ENCODE assay signal across 8 cellular contexts in the genomic region with DNA sequence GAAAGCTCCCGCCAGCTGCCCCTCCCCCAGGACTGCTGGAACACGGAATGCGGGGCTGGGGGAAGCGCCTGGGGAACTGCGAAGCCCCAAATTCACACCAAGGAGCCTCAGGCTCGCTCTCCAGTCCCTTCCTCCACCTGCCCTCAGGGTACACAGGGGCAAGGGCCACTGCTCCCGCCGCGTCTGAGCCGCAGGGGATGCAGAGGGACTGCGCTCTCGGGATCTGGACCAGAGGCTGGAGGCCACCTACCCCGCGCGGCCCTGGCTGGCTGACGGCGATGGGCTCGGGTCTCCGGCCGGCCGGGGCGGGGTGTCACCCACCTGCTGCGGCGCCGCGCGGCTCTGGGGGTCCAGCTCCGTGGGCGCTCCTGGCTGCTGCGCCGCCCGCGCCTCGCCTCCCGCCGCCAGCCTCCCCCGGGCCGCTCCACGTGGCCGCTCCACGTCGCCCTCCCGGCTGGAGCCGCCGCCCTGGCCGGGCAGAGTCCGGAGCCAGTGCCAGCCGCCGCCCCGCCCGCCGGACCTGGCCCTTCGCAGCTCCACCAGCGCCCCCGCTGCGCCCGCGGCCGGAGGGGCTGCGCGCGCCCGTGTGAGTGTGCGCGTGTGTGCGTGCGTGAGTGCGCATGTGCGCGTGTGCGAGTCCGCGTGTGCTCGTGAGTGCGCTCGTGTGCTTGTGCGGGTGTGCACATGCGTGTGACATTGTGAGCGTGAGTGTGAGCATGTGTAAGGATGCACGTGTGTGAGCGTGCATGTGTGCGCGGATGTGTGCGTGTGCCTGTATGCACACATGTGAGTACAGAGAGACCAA. TPM values are rescaled to one million over a fixed set of nuclear protein-coding genes. Genes with fewer than 3 reads are reported as not detected.
A peak's percentile ranks its signal among the peaks of the same experiment; 100 is the strongest.
DNase-seq lines count a peak whose midpoint lies in the region; ATAC-seq lines count a peak whose summit lies in the region.

A gene with protein sequence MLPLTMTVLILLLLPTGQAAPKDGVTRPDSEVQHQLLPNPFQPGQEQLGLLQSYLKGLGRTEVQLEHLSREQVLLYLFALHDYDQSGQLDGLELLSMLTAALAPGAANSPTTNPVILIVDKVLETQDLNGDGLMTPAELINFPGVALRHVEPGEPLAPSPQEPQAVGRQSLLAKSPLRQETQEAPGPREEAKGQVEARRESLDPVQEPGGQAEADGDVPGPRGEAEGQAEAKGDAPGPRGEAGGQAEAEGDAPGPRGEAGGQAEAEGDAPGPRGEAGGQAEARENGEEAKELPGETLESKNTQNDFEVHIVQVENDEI (minus strand): TSS at position 604 of the 805 bp plus-strand sequence. CDS start 14,762 bp downstream, outside the sequence.

- 3 to 4% methylated on average over 51 to 84 of the region's 84 CpGs for WGBS in esophagus, 2 donors

- H3K4me1 ChIP-seq in esophagus (ENCODE audit: control insufficient read depth in 2 of 2, insufficient read depth in 2 of 2, low read length in 1 of 2), result peaks cover 7 to 8% of the 10 kb centered on the region in 2 donors

- peak within 1 kb of the TSS; percentile 44 to 56 for H3K4me3 ChIP-seq in esophagus (ENCODE audit: low read depth in 1 of 2, low read length in 2 of 2)

- no peak within 1 kb of the TSS for H3K27ac ChIP-seq in esophagus (ENCODE audit: low read depth in 2 of 2, low read length in 1 of 2)

- ATAC-seq in GM21423 (IDR thresholded peaks at IDR 0.05; ENCODE audit: unreplicated experiment) (no peak), HG02970 (IDR thresholded peaks at IDR 0.05; ENCODE audit: low FRiP score, unreplicated experiment) (no peak)

- H3K36me3 ChIP-seq in esophagus (ENCODE audit: control insufficient read depth in 2 of 2, insufficient read depth in 2 of 2, low read length in 1 of 2), result no peaks in the 10 kb centered on the region

- peak; percentile 12 for DNase-seq in activated T-cell treated with anti-CD3 and anti-CD28 coated beads for 48 hours (ENCODE audit: low read depth)
- no peak for DNase-seq in activated T-cell treated with anti-CD3 and anti-CD28 coated beads for 4 hours
- DNase-seq in SW480 (ENCODE audit: low spot score), result peak; percentile 59
- DNase-seq in occipital lobe (lab: John Stamatoyannopoulos, UW), result no peak
- DNase-seq in NCI-H446 treated with DMSO at 0.1 percent for 48 hours (lab: John Stamatoyannopoulos, UW), result no peak

- H3K9me3 ChIP-seq in esophagus (ENCODE audit: control insufficient read depth in 2 of 2, insufficient read depth in 1 of 2, low read depth in 1 of 2, low read length in 1 of 2), result no peaks in the 10 kb centered on the region

- no peaks in the 10 kb centered on the region for H3K27me3 ChIP-seq in esophagus (ENCODE audit: control insufficient read depth in 1 of 2, insufficient read depth in 2 of 2, low read length in 2 of 2)

RNA-seq across cellular contexts. Expression of the gene that starts here (rescaled TPM):
- 1 to 10 TPM; 2.4 to 3.4 TPM for polyA plus RNA-seq in esophagus
- 17.3 TPM for total RNA-seq in occipital lobe

Comparison
In these comparisons a context has a peak if more than half of its experiments do, and no peak if none do; other contexts are left out.
1. DNase-seq: peak in activated T-cell treated with anti-CD3 and anti-CD28 coated beads for 48 hours (single experiment) and SW480 (single experiment); none in activated T-cell treated with anti-CD3 and anti-CD28 coated beads for 4 hours (single experiment), occipital lobe (single experiment) and NCI-H446 treated with DMSO at 0.1 percent for 48 hours (single experiment).